In genomic region chr22:19718255-19719054, GRCh38 we compare ENCODE assay signal across 9 cellular contexts. TPM values are rescaled to one million over a fixed set of nuclear protein-coding genes. Genes with fewer than 3 reads are reported as not detected.
DNase-seq lines count a peak whose midpoint lies in the region; ATAC-seq, FAIRE-seq and TF ChIP-seq lines count a peak whose summit lies in the region.
"Had no signal": no experiment of that assay in that cellular context is flagged by ENCODE, and none has a peak within 500 bp of the region (broad histone marks: within the 10 kb centered on the region; RNA-seq: fewer than 3 reads in every experiment).

No MANE protein-coding gene starts in this region.

- H3K4me1 ChIP-seq in A549 = peaks cover 9% of the 10 kb centered on the region; the same call in 1 of the 3 replicates
- peaks cover 14% of the 10 kb centered on the region for H3K4me1 ChIP-seq in HAP-1
- peaks cover 9% of the 10 kb centered on the region for H3K4me1 ChIP-seq in GM12878 (ENCODE audit: control insufficient read depth, insufficient read depth, low read length)
- peaks cover 0 to 21% (median 0%) of the 10 kb centered on the region in 4 donors for H3K4me1 ChIP-seq in right lobe of liver
- no peaks in the 10 kb centered on the region for H3K4me1 ChIP-seq in urinary bladder (ENCODE audit: insufficient read depth)

- peaks cover 19% of the 10 kb centered on the region for H3K36me3 ChIP-seq in HAP-1 (replicated peaks)
- H3K36me3 ChIP-seq in GM12878 (ENCODE audit: control insufficient read depth in 2 of 2, insufficient read depth in 2 of 2, low read length in 1 of 2) = no peaks in the 10 kb centered on the region
- no peaks in the 10 kb centered on the region for H3K36me3 ChIP-seq in right lobe of liver
- no peaks in the 10 kb centered on the region for H3K36me3 ChIP-seq in urinary bladder (ENCODE audit: insufficient read depth)

- no peaks in the 10 kb centered on the region for H3K9me3 ChIP-seq in A549
- no peaks in the 10 kb centered on the region for H3K9me3 ChIP-seq in HAP-1
- no peaks in the 10 kb centered on the region; the same call in 2 of the 3 replicates for H3K9me3 ChIP-seq in GM12878 (replicated peaks; ENCODE audit: control insufficient read depth, insufficient read depth, low read length)
- H3K9me3 ChIP-seq in right lobe of liver = no peaks in the 10 kb centered on the region

- no peaks in the 10 kb centered on the region for H3K36me3 Mint-ChIP-seq in activated naive CD4-positive, alpha-beta T cell treated with anti-CD3 and anti-CD28 coated beads for 36 hours (ENCODE audit: low read depth)

- no peaks in the 10 kb centered on the region for H4K20me1 ChIP-seq in GM12878 (ENCODE audit: control insufficient read depth, insufficient read depth)

- no peak for FAIRE-seq in A549 (lab: Jason Lieb, UNC)
- FAIRE-seq in GM12878 (lab: Jason Lieb, UNC) = no peak
- FAIRE-seq: endometrium had no signal

- H3K27me3 Mint-ChIP-seq in activated naive CD4-positive, alpha-beta T cell treated with anti-CD3 and anti-CD28 coated beads for 36 hours (ENCODE audit: low read depth) = peaks cover 45% of the 10 kb centered on the region

- in situ Hi-C loops in HAP-1 (cut with MboI; ENCODE audit: low sequenced_read_pairs) = no loop called here
- in situ Hi-C loops in GM12878 (cut with MboI) = no loop called here

- peak overlapping the region; percentile 40 for H2AFZ ChIP-seq in GM12878 (ENCODE audit: control insufficient read depth, low read depth, low read length)

- H3K4me3 ChIP-seq in A549 (peak overlapping the region; percentile 45), HAP-1 (peak overlapping the region; percentile 40), GM12878 (peak overlapping the region; percentile 44; the same call in 1 of the 2 replicates), right lobe of liver (peak overlapping the region; percentile 40 to 61 (median 46)), urinary bladder (ENCODE audit: low read depth, low read length) (peak overlapping the region; percentile 56)

- intact Hi-C loops in GM12878 (cut with micrococcal nuclease; ENCODE audit: unreplicated experiment) = no loop called here
- intact Hi-C loops in right lobe of liver (cut with DNase I) = no loop called here
- intact Hi-C loops in activated naive CD4-positive, alpha-beta T cell treated with anti-CD3 and anti-CD28 coated beads for 36 hours (cut with micrococcal nuclease) = loop anchor here (1.0 to 2.0 kb wide), 4 partner anchors 38 to 574 kb away; partner anchors contain the start of gene ESS2

- no peak overlapping the region; the same call in 1 of the 2 replicates for H3K9ac ChIP-seq in GM12878 (ENCODE audit: control insufficient read depth, insufficient read depth, low read length)

- H3K27me3 ChIP-seq in HAP-1 (ENCODE audit: low read depth) = no peaks in the 10 kb centered on the region
- peaks cover 5 to 6% of the 10 kb centered on the region in 2 experiments; a peak in 3 of 4 replicates for H3K27me3 ChIP-seq in GM12878 (replicated peaks in 1 of 2; ENCODE audit: control insufficient read depth in 2 of 2, insufficient read depth in 2 of 2, low read length in 1 of 2)
- H3K27me3 ChIP-seq in right lobe of liver = peaks cover 0 to 19% of the 10 kb centered on the region in 2 donors

- RAD21 ChIA-PET in GM12878 (lab: Charles Lee; ENCODE audit: unreplicated experiment) = no interaction called here

- no peaks in the 10 kb centered on the region for H3K9me3 Mint-ChIP-seq in activated naive CD4-positive, alpha-beta T cell treated with anti-CD3 and anti-CD28 coated beads for 36 hours

- H3K4me3 Mint-ChIP-seq in activated naive CD4-positive, alpha-beta T cell treated with anti-CD3 and anti-CD28 coated beads for 36 hours = no peak overlapping the region

- WGBS in A549 (ENCODE audit: missing lambda C conversion rate) = no CpG with 5 or more reads among the region's 105 CpGs
- 6% methylated on average over 54 of the region's 105 CpGs for WGBS in GM12878 (ENCODE audit: insufficient coverage, insufficient replicate concordance, low lambda C conversion rate, missing lambda C conversion rate)
- WGBS in right lobe of liver (ENCODE audit: insufficient coverage, low coverage, low lambda C conversion rate, missing lambda C conversion rate) = 1% methylated on average over 12 of the region's 105 CpGs
- 1% methylated on average over 105 of the region's 105 CpGs for WGBS in urinary bladder

- CTCF ChIA-PET in A549 (lab: Yijun Ruan, JAX) = interaction anchor here (1.0 to 1.6 kb wide), 3 partner anchors 8 to 86 kb away, joined by 3 to 4 read pairs (median 3); no protein-coding TSS in a partner anchor
- CTCF ChIA-PET in GM12878 (lab: Yijun Ruan, JAX) = no interaction called here
- CTCF ChIA-PET in activated naive CD4-positive, alpha-beta T cell treated with anti-CD3 and anti-CD28 coated beads for 36 hours (lab: Charles Lee) = no interaction called here

- H3K4me2 ChIP-seq in A549 (peak overlapping the region; percentile 93), GM12878 (ENCODE audit: control insufficient read depth, insufficient read depth) (peak overlapping the region; percentile 84)

- SMC1A ChIA-PET in GM12878 (lab: Charles Lee; ENCODE audit: uncharacterized antibody, unreplicated experiment) = no interaction called here

- DNase-seq in A549 (ENCODE audit: low read depth in 1 of 2, low spot score in 1 of 2) = no peak
- no peak for DNase-seq in HAP-1 (ENCODE audit: low spot score in 2 of 2)
- no peak for DNase-seq in GM12878 (ENCODE audit: low read depth, low spot score)
- DNase-seq in right lobe of liver = no peak
- DNase-seq in activated naive CD4-positive, alpha-beta T cell treated with anti-CD3 and anti-CD28 coated beads for 36 hours = no peak
- DNase-seq in AG08395 (ENCODE audit: low spot score) = no peak

- peaks cover 13% of the 10 kb centered on the region for H3K4me1 Mint-ChIP-seq in activated naive CD4-positive, alpha-beta T cell treated with anti-CD3 and anti-CD28 coated beads for 36 hours (ENCODE audit: low read depth)

- TF ChIP-seq POLR2A in A549 (IDR thresholded peaks at IDR 0.05; ENCODE audit: low read length) (no peak), GM12878 (IDR thresholded peaks at IDR 0.05; ENCODE audit: low read depth, low read length) (no peak), right lobe of liver (IDR thresholded peaks at IDR 0.05) (no peak)

- BruUV-seq in GM12878 (replicated peaks; lab: Mats Ljungman, UMichigan) = no TSS peak

- H3K79me2 ChIP-seq in GM12878 (ENCODE audit: control insufficient read depth, insufficient read depth, low read length) = no peaks in the 10 kb centered on the region

- no peak for TF ChIP-seq RAD21 in A549 (conservative IDR thresholded peaks at IDR 0.05 in 1 of 2, IDR thresholded peaks at IDR 0.05 in 1 of 2)
- no peak for TF ChIP-seq RAD21 in GM12878 (IDR thresholded peaks at IDR 0.05; ENCODE audit: insufficient read depth, low read depth, low read length)

- no peak overlapping the region for H3K27ac Mint-ChIP-seq in activated naive CD4-positive, alpha-beta T cell treated with anti-CD3 and anti-CD28 coated beads for 36 hours

- POLR2A ChIA-PET in A549 (lab: Yijun Ruan, JAX) (no interaction called here), GM12878 (lab: Charles Lee) (no interaction called here)

- H3K27ac ChIP-seq in A549 (peak overlapping the region; percentile 80 to 92), GM12878 (ENCODE audit: control insufficient read depth, insufficient read depth) (no peak overlapping the region), right lobe of liver (no peak overlapping the region), urinary bladder (ENCODE audit: low read depth) (no peak overlapping the region)

- TF ChIP-seq CTCF in A549 (IDR thresholded peaks at IDR 0.05) (0 out of 3 replicates have a peak, but pooled peaks have one; percentile 27), GM12878 (IDR thresholded peaks at IDR 0.05 in 2 of 3, conservative IDR thresholded peaks at IDR 0.05 in 1 of 3; ENCODE audit: control insufficient read depth in 2 of 3, extremely low read depth in 1 of 3, insufficient read depth in 1 of 3, low read depth in 3 of 3, low read length in 3 of 3) (no peak), right lobe of liver (IDR thresholded peaks at IDR 0.05) (peak in 1 of 4 donors; percentile 27)

- no peak for TF ChIP-seq EP300 in A549 (IDR thresholded peaks at IDR 0.05)
- TF ChIP-seq EP300 in GM12878 (IDR thresholded peaks at IDR 0.05; ENCODE audit: borderline replicate concordance in 1 of 2, control insufficient read depth in 1 of 2, low read depth in 2 of 2, low read length in 2 of 2) = no peak

- ATAC-seq in A549 = peak; percentile 9 to 16; a peak in 3 of 6 replicates
- ATAC-seq in GM12878 = peak; percentile 48; the same call in 2 of the 3 replicates
- no peak for ATAC-seq in right lobe of liver
- ATAC-seq in GM18511 (IDR thresholded peaks at IDR 0.05; ENCODE audit: unreplicated experiment) = no peak

RNA-seq across cellular contexts. Expression of gene SEPTIN5, which starts 4.2 kb away (rescaled TPM):
- 4.6 and 5.7 TPM in 2 replicates for polyA plus RNA-seq in A549 (2011; rRNA removed)
- 8.7 and 9.2 TPM in 2 replicates for polyA plus RNA-seq in A549 (2012; cell fraction: cytosol; rRNA removed)
- 26.6 and 30.3 TPM in 2 replicates for polyA plus RNA-seq in A549 (2012; cell fraction: nucleus; rRNA removed)
- 10.8 to 13.9 TPM (median 12.6 TPM) in 3 replicates for polyA plus RNA-seq in A549 (2017; fragmentation: RNase III; extraction: RNeasy Plus Mini Kit Qiagen cat#74134 plus additional on column Dnase treatment)
- polyA minus RNA-seq in A549 (2011; rRNA and poly(A)+ RNA removed) = 7.7 and 11.8 TPM in 2 replicates
- total RNA-seq in GM12878 (2013; cell fraction: nucleolus; rRNA removed) = 4.3 and 5.9 TPM in 2 replicates
- total RNA-seq in GM12878 (2014; rRNA removed) = 0.34 and 0.65 TPM in 2 replicates
- 0.13 and 0.51 TPM in 2 replicates for total RNA-seq in GM12878 (2014; rRNA removed; fragmentation: Illumina TruSeq; extraction: Trizol)
- total RNA-seq in GM12878 (2021) = 0.82 and 1.1 TPM in 2 replicates
- polyA plus RNA-seq in GM12878 (2011; ENCODE audit: low read depth) = 0.42 TPM
- polyA plus RNA-seq in GM12878 (2011; rRNA removed) = 0.19 and 0.43 TPM in 2 replicates
- 0.12 and 0.31 TPM in 2 replicates for polyA plus RNA-seq in GM12878 (2011; cell fraction: cytosol; rRNA removed)
- polyA plus RNA-seq in GM12878 (2011; cell fraction: nucleus; rRNA removed) = 1.3 and 1.5 TPM in 2 replicates
- 1.2 and 1.4 TPM in 2 replicates for polyA plus RNA-seq in GM12878 (2012)
- 0.34 and 1.5 TPM in 2 replicates for polyA plus RNA-seq in GM12878 (2014; fragmentation: Illumina TruSeq; extraction: Trizol)
- not detected for polyA plus RNA-seq in GM12878 (2014; fragmentation: Nextera tagmentation; extraction: Ambion mirVana)
- 0.46 TPM in 1 of 2 replicates, not detected in the other for polyA plus RNA-seq in GM12878 (2014; rRNA removed)
- not detected for polyA plus RNA-seq in GM12878 (2016; fragmentation: Nextera tagmentation; extraction: Ambion mirVana)
- polyA minus RNA-seq in GM12878 (2011; rRNA and poly(A)+ RNA removed) = 1.1 and 2.0 TPM in 2 replicates
- not detected in 2 replicates for polyA minus RNA-seq in GM12878 (2011; cell fraction: cytosol; rRNA and poly(A)+ RNA removed)
- polyA minus RNA-seq in GM12878 (2011; cell fraction: nucleus; rRNA and poly(A)+ RNA removed) = 0.36 and 0.57 TPM in 2 replicates
- total RNA-seq in right lobe of liver = 1 to 10 TPM; 1.3 to 3.7 (median 2.1) TPM
- total RNA-seq in urinary bladder = 25.6 TPM
- 20.9 TPM for polyA plus RNA-seq in urinary bladder
- under 1 TPM; 0.47 to 0.81 TPM for total RNA-seq in activated naive CD4-positive, alpha-beta T cell treated with anti-CD3 and anti-CD28 coated beads for 36 hours

RNA-seq across cellular contexts. Expression of gene GP1BB, which starts 4.9 kb away (rescaled TPM):
- 0.06 and 0.25 TPM in 2 replicates for polyA plus RNA-seq in A549 (2011; rRNA removed)
- polyA plus RNA-seq in A549 (2012; cell fraction: cytosol; rRNA removed) = 1.3 and 2.1 TPM in 2 replicates
- polyA plus RNA-seq in A549 (2012; cell fraction: nucleus; rRNA removed) = 6.6 and 10.5 TPM in 2 replicates
- 0.48 to 1.1 TPM (median 0.63 TPM) in 3 replicates for polyA plus RNA-seq in A549 (2017; fragmentation: RNase III; extraction: RNeasy Plus Mini Kit Qiagen cat#74134 plus additional on column Dnase treatment)
- not detected in 2 replicates for polyA minus RNA-seq in A549 (2011; rRNA and poly(A)+ RNA removed)
- total RNA-seq in GM12878 (2013; cell fraction: nucleolus; rRNA removed) = not detected in 2 replicates
- 0.28 TPM in 1 of 2 replicates, not detected in the other for total RNA-seq in GM12878 (2014; rRNA removed)
- not detected in 2 replicates for total RNA-seq in GM12878 (2014; rRNA removed; fragmentation: Illumina TruSeq; extraction: Trizol)
- total RNA-seq in GM12878 (2021) = 0.28 and 0.35 TPM in 2 replicates
- polyA plus RNA-seq in GM12878 (2011; ENCODE audit: low read depth) = not detected
- polyA plus RNA-seq in GM12878 (2011; rRNA removed) = not detected in 2 replicates
- 0.07 TPM in 1 of 2 replicates, not detected in the other for polyA plus RNA-seq in GM12878 (2011; cell fraction: cytosol; rRNA removed)
- polyA plus RNA-seq in GM12878 (2011; cell fraction: nucleus; rRNA removed) = 0.22 and 0.28 TPM in 2 replicates
- 0.16 and 0.35 TPM in 2 replicates for polyA plus RNA-seq in GM12878 (2012)
- not detected in 2 replicates for polyA plus RNA-seq in GM12878 (2014; fragmentation: Illumina TruSeq; extraction: Trizol)
- under 1 TPM in 1 of 2 experiments, not detected in 1; 0.05 TPM for polyA plus RNA-seq in GM12878 (2014; fragmentation: Nextera tagmentation; extraction: Ambion mirVana)
- 0.10 TPM in 1 of 2 replicates, not detected in the other for polyA plus RNA-seq in GM12878 (2014; rRNA removed)
- not detected for polyA plus RNA-seq in GM12878 (2016; fragmentation: Nextera tagmentation; extraction: Ambion mirVana)
- not detected in 2 replicates for polyA minus RNA-seq in GM12878 (2011; rRNA and poly(A)+ RNA removed)
- polyA minus RNA-seq in GM12878 (2011; cell fraction: cytosol; rRNA and poly(A)+ RNA removed) = not detected in 2 replicates
- polyA minus RNA-seq in GM12878 (2011; cell fraction: nucleus; rRNA and poly(A)+ RNA removed) = not detected in 2 replicates
- 1 to 10 TPM in 1 of 6 experiments, under 1 TPM in 4, not detected in 1; 0.15 to 1.3 (median 0.62) TPM for total RNA-seq in right lobe of liver
- total RNA-seq in urinary bladder = 1.6 TPM
- 2.2 TPM for polyA plus RNA-seq in urinary bladder
- not detected for total RNA-seq in activated naive CD4-positive, alpha-beta T cell treated with anti-CD3 and anti-CD28 coated beads for 36 hours

RNA-seq across cellular contexts. Expression of gene TBX1, which starts 42.1 kb away (rescaled TPM):
- polyA plus RNA-seq in A549 (2011; rRNA removed) (0.30 and 0.66 TPM in 2 replicates), A549 (2017; fragmentation: RNase III; extraction: RNeasy Plus Mini Kit Qiagen cat#74134 plus additional on column Dnase treatment) (2.8 to 3.0 TPM (median 2.9 TPM) in 3 replicates), GM12878 (2011; rRNA removed) (not detected in 2 replicates), GM12878 (2014; fragmentation: Illumina TruSeq; extraction: Trizol) (not detected in 2 replicates), GM12878 (2014; fragmentation: Nextera tagmentation; extraction: Ambion mirVana) (not detected), GM12878 (2014; rRNA removed) (not detected in 2 replicates), GM12878 (2016; fragmentation: Nextera tagmentation; extraction: Ambion mirVana) (not detected), urinary bladder (1.4 TPM)
- 2.2 and 3.6 TPM in 2 replicates for polyA plus RNA-seq in A549 (2012; cell fraction: cytosol; rRNA removed)
- polyA plus RNA-seq in A549 (2012; cell fraction: nucleus; rRNA removed) = 9.3 and 10.3 TPM in 2 replicates
- 0.95 and 1.8 TPM in 2 replicates for polyA minus RNA-seq in A549 (2011; rRNA and poly(A)+ RNA removed)
- not detected in 2 replicates for total RNA-seq in GM12878 (2013; cell fraction: nucleolus; rRNA removed)
- total RNA-seq in GM12878 (2014; rRNA removed) (not detected in 2 replicates), GM12878 (2014; rRNA removed; fragmentation: Illumina TruSeq; extraction: Trizol) (not detected in 2 replicates), GM12878 (2021) (not detected in 2 replicates), right lobe of liver (under 1 TPM in 4 of 6 experiments, not detected in 2; 0.24 to 0.37 (median 0.30) TPM), urinary bladder (1.2 TPM)
- polyA plus RNA-seq in GM12878 (2011; ENCODE audit: low read depth) = not detected
- polyA plus RNA-seq in GM12878 (2011; cell fraction: cytosol; rRNA removed) = not detected in 2 replicates
- 0.20 TPM in 1 of 2 replicates, not detected in the other for polyA plus RNA-seq in GM12878 (2011; cell fraction: nucleus; rRNA removed)
- not detected in 2 replicates for polyA plus RNA-seq in GM12878 (2012)
- not detected in 2 replicates for polyA minus RNA-seq in GM12878 (2011; rRNA and poly(A)+ RNA removed)
- not detected in 2 replicates for polyA minus RNA-seq in GM12878 (2011; cell fraction: cytosol; rRNA and poly(A)+ RNA removed)
- not detected in 2 replicates for polyA minus RNA-seq in GM12878 (2011; cell fraction: nucleus; rRNA and poly(A)+ RNA removed)
- not detected for total RNA-seq in activated naive CD4-positive, alpha-beta T cell treated with anti-CD3 and anti-CD28 coated beads for 36 hours

Comparison
In these comparisons a context has a peak if more than half of its experiments do, and no peak if none do; other contexts are left out.
1. ATAC-seq: peak in A549 (2 of 2) and GM12878 (single experiment); none in right lobe of liver (0 of 4) and GM18511 (single experiment).
2. H3K27ac ChIP-seq: peak in A549 (2 of 2); none in GM12878 (single experiment), right lobe of liver (0 of 3) and urinary bladder (single experiment).
3. Of the 24 proteins assayed by ChIP-seq in both GM12878 and A549: peak only in GM12878: BHLHE40; only in A549: CTCF and MYC; in both: none; in neither: 21.
4. Peak in every context shown above with its lines, with median percentiles within 50 percentile points of each other: H3K4me3 ChIP-seq.